ENCODE assay signal across 21 cellular contexts in genomic region chr17:5565808-5566207, GRCh38.
"Had no signal": no experiment of that assay in that cellular context is flagged by ENCODE, and none has a peak within 500 bp of the region (broad histone marks: within the 10 kb centered on the region; RNA-seq: fewer than 3 reads in every experiment).

No MANE protein-coding gene starts in this region.

- H3K36me3 ChIP-seq: gastroesophageal sphincter, stomach, thoracic aorta, transverse colon had no signal

- H3K36me3 Mint-ChIP-seq: mesothelial cell of epicardium had no signal

- H3K27me3 Mint-ChIP-seq: memory B cell had no signal

- H3K27ac ChIP-seq: dorsolateral prefrontal cortex, esophagus muscularis mucosa, gastroesophageal sphincter, left ventricle myocardium inferior, lower lobe of right lung, neutrophil, right atrium auricular region, sigmoid colon, stomach, thoracic aorta, transverse colon had no signal

- H3K9me3 ChIP-seq: esophagus muscularis mucosa, lower lobe of right lung, neutrophil, right atrium auricular region, sigmoid colon, stomach, thoracic aorta, transverse colon had no signal

- ATAC-seq: gastroesophageal sphincter, left cardiac atrium, lower lobe of right lung had no signal

- DNase-seq: cortex of kidney; dorsolateral prefrontal cortex; effector CD8-positive, alpha-beta T cell; immature natural killer cell; left cardiac atrium; left ventricle myocardium inferior; lower lobe of right lung; sigmoid colon; stimulated activated naive CD4-positive, alpha-beta T cell; stomach; substantia nigra; transverse colon had no signal

- H3K4me3 ChIP-seq: dorsolateral prefrontal cortex, esophagus muscularis mucosa, gastroesophageal sphincter, left ventricle myocardium inferior, lower lobe of right lung, right atrium auricular region, sigmoid colon, skin epidermis, stomach, thoracic aorta, transverse colon had no signal

- H3K27ac Mint-ChIP-seq: memory B cell, mesothelial cell of epicardium had no signal

- H3K4me1 ChIP-seq: esophagus muscularis mucosa, gastroesophageal sphincter, left ventricle myocardium inferior, lower lobe of right lung, right atrium auricular region, sigmoid colon, stomach, transverse colon had no signal

- H3K4me1 Mint-ChIP-seq: mesothelial cell of epicardium had no signal

- H3K4me3 Mint-ChIP-seq: immature natural killer cell, memory B cell, mesothelial cell of epicardium had no signal

- H3K27me3 ChIP-seq: neutrophil, right atrium auricular region, sigmoid colon, stomach, transverse colon had no signal

- FAIRE-seq: keratinocyte had no signal

- H3K9me3 Mint-ChIP-seq: immature natural killer cell, memory B cell had no signal
